ENCODE assay signal across 9 cellular contexts in the genomic region with DNA sequence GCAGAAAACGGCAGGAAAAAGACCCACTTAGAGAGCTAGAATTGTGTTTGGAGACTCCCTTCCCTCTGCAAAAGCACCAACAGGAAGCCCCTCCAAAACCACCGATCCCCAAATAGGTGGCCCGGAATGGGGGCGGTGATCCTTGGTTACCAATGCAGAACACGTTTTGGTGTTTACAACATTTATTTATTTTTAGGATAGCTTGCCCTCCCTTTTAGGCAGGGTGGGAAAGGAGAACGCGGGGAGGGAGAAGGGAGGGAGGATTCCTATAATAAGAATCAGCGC. TPM values are rescaled to one million over a fixed set of nuclear protein-coding genes. Genes with fewer than 3 reads are reported as not detected.
DNase-seq lines count a peak whose midpoint lies in the region; ATAC-seq lines count a peak whose summit lies in the region.
"Had no signal": no experiment of that assay in that cellular context is flagged by ENCODE, and none has a peak within 500 bp of the region (broad histone marks: within the 10 kb centered on the region; RNA-seq: fewer than 3 reads in every experiment).

No MANE protein-coding gene starts in this region.

- peak overlapping the region; percentile 2 for H3K4me3 Mint-ChIP-seq in activated naive CD8-positive, alpha-beta T cell treated with anti-CD3 and anti-CD28 coated beads for 36 hours
- H3K4me3 Mint-ChIP-seq in stimulated activated naive CD8-positive, alpha-beta T cell treated with anti-CD3 and anti-CD28 coated beads, Interleukin-15, amount 100 ng/mL, for 72 hours: peak overlapping the region; percentile 47 to 58

- H3K27me3 Mint-ChIP-seq in activated naive CD8-positive, alpha-beta T cell treated with anti-CD3 and anti-CD28 coated beads for 36 hours: peaks cover 66% of the 10 kb centered on the region
- peaks cover 76% of the 10 kb centered on the region for H3K27me3 Mint-ChIP-seq in stimulated activated naive CD8-positive, alpha-beta T cell treated with anti-CD3 and anti-CD28 coated beads, Interleukin-15, amount 100 ng/mL, for 72 hours

- H3K9me3 ChIP-seq in iPS-15b (ENCODE audit: control insufficient read depth, insufficient read depth, low read length): no peaks in the 10 kb centered on the region

- intact Hi-C loops in sciatic nerve (cut with DNase I): no loop called here

- no peak overlapping the region for H3K9ac ChIP-seq in iPS-15b (ENCODE audit: low read depth, low read length)

- peaks cover 13% of the 10 kb centered on the region for H3K4me1 Mint-ChIP-seq in activated naive CD8-positive, alpha-beta T cell treated with anti-CD3 and anti-CD28 coated beads for 36 hours
- H3K4me1 Mint-ChIP-seq in stimulated activated naive CD8-positive, alpha-beta T cell treated with anti-CD3 and anti-CD28 coated beads, Interleukin-15, amount 100 ng/mL, for 72 hours: peaks cover 24% of the 10 kb centered on the region

- DNase-seq in DMS79 treated with DMSO at 0.1 percent for 48 hours (lab: John Stamatoyannopoulos, UW) (peak; percentile 0), DMS79 (lab: John Stamatoyannopoulos, UW) (no peak), sciatic nerve (ENCODE audit: low spot score) (no peak), iPS-NIHi11 (ENCODE audit: low spot score) (no peak)
- DNase-seq in activated naive CD8-positive, alpha-beta T cell treated with anti-CD3 and anti-CD28 coated beads for 36 hours: no peak
- no peak for DNase-seq in stimulated activated naive CD8-positive, alpha-beta T cell treated with anti-CD3 and anti-CD28 coated beads, Interleukin-15, amount 100 ng/mL, for 72 hours

- H3K36me3 ChIP-seq in iPS-15b (ENCODE audit: control insufficient read depth, insufficient read depth, low read length): no peaks in the 10 kb centered on the region

- H3K9me3 Mint-ChIP-seq in activated naive CD8-positive, alpha-beta T cell treated with anti-CD3 and anti-CD28 coated beads for 36 hours: no peaks in the 10 kb centered on the region
- H3K9me3 Mint-ChIP-seq in stimulated activated naive CD8-positive, alpha-beta T cell treated with anti-CD3 and anti-CD28 coated beads, Interleukin-15, amount 100 ng/mL, for 72 hours: peaks cover 0 to 8% of the 10 kb centered on the region in 2 donors

- no peaks in the 10 kb centered on the region for H3K36me3 Mint-ChIP-seq in activated naive CD8-positive, alpha-beta T cell treated with anti-CD3 and anti-CD28 coated beads for 36 hours

- H3K27me3 ChIP-seq in iPS-15b (ENCODE audit: control insufficient read depth, insufficient read depth, low read length): peaks cover 74% of the 10 kb centered on the region

- no peak for ATAC-seq in stimulated activated naive CD8-positive, alpha-beta T cell treated with anti-CD3 and anti-CD28 coated beads, Interleukin-15, amount 100 ng/mL, for 72 hours
- ATAC-seq in sciatic nerve: no peak
- no peak for ATAC-seq in HG03280 (IDR thresholded peaks at IDR 0.05; ENCODE audit: unreplicated experiment)

- H3K4me1 ChIP-seq in iPS-15b (ENCODE audit: control insufficient read depth, insufficient read depth, low read length): peaks cover 2% of the 10 kb centered on the region

- no peak overlapping the region for H3K27ac Mint-ChIP-seq in activated naive CD8-positive, alpha-beta T cell treated with anti-CD3 and anti-CD28 coated beads for 36 hours
- H3K27ac Mint-ChIP-seq in stimulated activated naive CD8-positive, alpha-beta T cell treated with anti-CD3 and anti-CD28 coated beads, Interleukin-15, amount 100 ng/mL, for 72 hours: no peak overlapping the region

- H3K4me3 ChIP-seq in iPS-15b (ENCODE audit: low read depth, low read length): peak overlapping the region; percentile 69

RNA-seq across cellular contexts. Expression of a gene that starts 0.6 kb away (rescaled TPM):
- total RNA-seq in activated naive CD8-positive, alpha-beta T cell treated with anti-CD3 and anti-CD28 coated beads for 36 hours: under 1 TPM in 1 of 2 experiments, not detected in 1; 0.02 TPM
- total RNA-seq in sciatic nerve: 75.0 TPM
- total RNA-seq: A172 had no signal

Comparison
In these comparisons a context has a peak if more than half of its experiments do, and no peak if none do; other contexts are left out.
1. RNA of a gene that starts 0.6 kb away (total RNA-seq): 75.0 TPM in sciatic nerve (single experiment); 0.02 TPM in activated naive CD8-positive, alpha-beta T cell treated with anti-CD3 and anti-CD28 coated beads for 36 hours; every median in the first group is over 10 times any median in the second.